20 cellular contexts compared by ENCODE assay signal in the genomic region with DNA sequence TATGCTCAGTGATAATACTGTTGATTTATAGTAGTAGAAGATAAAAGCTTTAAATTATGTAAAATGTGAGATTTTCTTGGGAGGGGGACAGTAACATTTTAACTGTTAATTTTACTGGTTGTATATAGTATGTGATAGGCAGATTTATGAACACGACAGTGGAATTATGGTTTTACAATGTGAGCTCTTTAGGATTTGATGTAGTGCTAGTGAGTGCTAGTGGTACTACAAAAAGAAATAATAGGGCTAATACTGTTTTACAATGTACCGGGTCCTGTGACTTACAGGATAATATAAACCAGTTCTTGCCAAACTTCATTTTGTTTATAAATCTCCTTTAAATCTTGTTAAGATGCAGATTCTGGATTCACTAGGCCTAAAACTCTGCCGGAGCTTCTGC.
"Had no signal": no experiment of that assay in that cellular context is flagged by ENCODE, and none has a peak within 500 bp of the region (broad histone marks: within the 10 kb centered on the region; RNA-seq: fewer than 3 reads in every experiment).

No MANE protein-coding gene starts in this region.

- ATAC-seq: mucosa of descending colon; naive thymus-derived CD4-positive, alpha-beta T cell; natural killer cell treated with Interleukin-12 subunit alpha and Interleukin-12 subunit beta and Interleukin-15 and Interleukin-18, amount 100 ng/mL, for 72 hours; right lobe of liver; stimulated activated naive B cell treated with anti-CD40 and anti-IgM and Interleukin-4, amounts not matched to agents 10 μg/mL and 1 μg/mL and 100 μg/mL, for 72 hours; upper lobe of right lung had no signal

- H3K9me3 ChIP-seq: left ventricle myocardium inferior, mucosa of descending colon, ovary, right atrium auricular region, right lobe of liver, suprapubic skin, thoracic aorta, tibial artery, upper lobe of right lung had no signal

- DNase-seq: islet precursor cell; left ventricle myocardium inferior; midbrain; mucosa of descending colon; naive thymus-derived CD4-positive, alpha-beta T cell; ovary; right lobe of liver; stimulated activated CD4-positive, alpha-beta T cell treated with anti-CD3 and anti-CD28 coated beads, Interleukin-12 subunit alpha, Interleukin-12 subunit beta, amount 100 ng/mL, for 4 hours; stimulated activated CD4-positive, alpha-beta T cell treated with anti-CD3 and anti-CD28 coated beads, Interleukin-15, amount 100 ng/mL, for 24 hours; stimulated activated CD4-positive, alpha-beta T cell treated with anti-CD3 and anti-CD28 coated beads, Interleukin-2, amount 100 ng/mL, for 24 hours; stimulated activated CD4-positive, alpha-beta T cell treated with anti-CD3 and anti-CD28 coated beads, Interleukin-4, amount 100 ng/mL, for 1 hour; stimulated activated naive B cell treated with anti-CD40 and anti-IgM and Interleukin-4, amounts not matched to agents 10 μg/mL and 1 μg/mL and 100 μg/mL, for 72 hours; tibial artery; trophoblast cell; upper lobe of right lung had no signal

- H3K4me3 ChIP-seq: left ventricle myocardium inferior, lung, mucosa of descending colon, ovary, right atrium auricular region, right lobe of liver, suprapubic skin, thoracic aorta, tibial artery, upper lobe of right lung had no signal

- H3K27me3 ChIP-seq: ovary, right atrium auricular region, right lobe of liver, suprapubic skin, tibial artery, upper lobe of right lung had no signal

- H3K27ac ChIP-seq: left ventricle myocardium inferior, ovary, right atrium auricular region, right lobe of liver, suprapubic skin, thoracic aorta, tibial artery, upper lobe of right lung had no signal

- H3K36me3 ChIP-seq: left ventricle myocardium inferior, ovary, right atrium auricular region, right lobe of liver, suprapubic skin, thoracic aorta, tibial artery, upper lobe of right lung had no signal

- H3K4me1 ChIP-seq: right lobe of liver had no signal
